10 cellular contexts compared by ENCODE assay signal in the genomic region with DNA sequence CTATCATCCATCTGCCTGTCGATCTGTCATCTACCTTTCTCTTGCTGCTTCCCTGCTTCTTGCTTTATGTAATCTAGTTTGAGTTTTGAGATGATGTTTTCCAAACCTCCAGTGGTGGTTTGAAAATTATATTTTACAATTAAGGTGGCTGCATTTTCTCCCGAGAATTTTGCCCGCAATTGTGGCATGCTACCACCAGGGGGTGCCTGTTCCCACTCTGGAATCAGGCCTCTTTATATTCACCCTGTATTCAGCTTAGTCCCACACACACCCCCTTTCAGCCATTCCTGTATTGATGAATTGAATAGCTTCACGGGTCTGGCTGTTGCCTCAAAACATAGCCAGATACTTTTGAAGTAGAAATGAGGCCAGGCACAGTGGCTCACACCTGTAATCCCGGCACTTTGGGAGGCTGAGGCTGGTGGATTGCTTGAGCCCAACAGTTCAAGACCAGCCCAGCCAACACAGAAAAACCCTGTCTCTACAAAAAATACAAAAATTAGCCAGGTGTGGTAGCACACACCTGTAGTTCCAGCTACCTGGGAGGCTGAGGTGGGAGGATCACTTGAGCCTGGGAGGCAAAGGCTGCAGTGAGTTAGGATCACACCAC. TPM values are rescaled to one million over a fixed set of nuclear protein-coding genes. Genes with fewer than 3 reads are reported as not detected.
DNase-seq lines count a peak whose midpoint lies in the region; ATAC-seq and TF ChIP-seq lines count a peak whose summit lies in the region.
"Had no signal": no experiment of that assay in that cellular context is flagged by ENCODE, and none has a peak within 500 bp of the region (broad histone marks: within the 10 kb centered on the region; RNA-seq: fewer than 3 reads in every experiment).

No MANE protein-coding gene starts in this region.

- no peaks in the 10 kb centered on the region for H3K9me3 ChIP-seq in cardiac muscle cell (ENCODE audit: low read depth)
- no peaks in the 10 kb centered on the region for H3K9me3 ChIP-seq in right cardiac atrium (ENCODE audit: control insufficient read depth, low read length)
- H3K9me3 ChIP-seq in OCI-LY7 (ENCODE audit: low read length), result no peaks in the 10 kb centered on the region
- H3K9me3 ChIP-seq in fibroblast of lung (ENCODE audit: control insufficient read depth, insufficient read depth, low read depth, low read length), result no peaks in the 10 kb centered on the region
- H3K9me3 ChIP-seq in transverse colon, result peaks cover 5 to 6% of the 10 kb centered on the region in 2 donors

- no peaks in the 10 kb centered on the region for H3K79me2 ChIP-seq in OCI-LY7 (ENCODE audit: insufficient read depth, low read depth, low read length)
- no peaks in the 10 kb centered on the region for H3K79me2 ChIP-seq in fibroblast of lung (ENCODE audit: control insufficient read depth, insufficient read depth, low read length)

- H3K4me1 ChIP-seq in cardiac muscle cell (ENCODE audit: low read depth), result no peaks in the 10 kb centered on the region
- no peaks in the 10 kb centered on the region for H3K4me1 ChIP-seq in right cardiac atrium (ENCODE audit: control insufficient read depth, insufficient read depth, low read length)
- H3K4me1 ChIP-seq in OCI-LY7 (ENCODE audit: insufficient read depth, low read length, poor library complexity, severe bottlenecking), result no peaks in the 10 kb centered on the region
- no peaks in the 10 kb centered on the region for H3K4me1 ChIP-seq in fibroblast of lung (ENCODE audit: control insufficient read depth, extremely low read depth, insufficient read depth, low read length)
- H3K4me1 ChIP-seq in transverse colon, result peaks cover 0 to 18% (median 7%) of the 10 kb centered on the region in 4 donors

- no peaks in the 10 kb centered on the region for H3K36me3 ChIP-seq in cardiac muscle cell
- H3K36me3 ChIP-seq in OCI-LY7 (ENCODE audit: insufficient read depth, low read length), result no peaks in the 10 kb centered on the region
- H3K36me3 ChIP-seq in fibroblast of lung (ENCODE audit: control insufficient read depth, insufficient read depth, low read length), result no peaks in the 10 kb centered on the region
- no peaks in the 10 kb centered on the region for H3K36me3 ChIP-seq in transverse colon

- H3K9me2 ChIP-seq in OCI-LY7 (ENCODE audit: insufficient read depth, low read length), result no peaks in the 10 kb centered on the region

- no peak overlapping the region for H3K9ac ChIP-seq in fibroblast of lung (ENCODE audit: insufficient read depth, low read length)

- peaks cover 29% of the 10 kb centered on the region for H3K27me3 ChIP-seq in cardiac muscle cell
- H3K27me3 ChIP-seq in right cardiac atrium (ENCODE audit: control insufficient read depth, insufficient read depth), result no peaks in the 10 kb centered on the region
- H3K27me3 ChIP-seq in fibroblast of lung (ENCODE audit: control insufficient read depth, insufficient read depth, low read length), result no peaks in the 10 kb centered on the region
- peaks cover 68% of the 10 kb centered on the region for H3K27me3 ChIP-seq in transverse colon

- TF ChIP-seq POLR2A in transverse colon (IDR thresholded peaks at IDR 0.05), result no peak

- in situ Hi-C loops in transverse colon (cut with MboI; ENCODE audit: low pct_ligation_motif_present in 1 of 4, low pct_unique_long_range_greater_than_20kb in 1 of 4, low sequenced_read_pairs in 3 of 4), result no loop called here

- no peak overlapping the region for H2AFZ ChIP-seq in OCI-LY7 (ENCODE audit: low read length)
- H2AFZ ChIP-seq in fibroblast of lung (ENCODE audit: low read length), result no peak overlapping the region

- intact Hi-C loops in right cardiac atrium (cut with DNase I) (no loop called here), OCI-LY7 (cut with micrococcal nuclease; ENCODE audit: unreplicated experiment) (loop anchor here (10.0 kb wide), 1 partner anchor 60 kb away; a partner anchor contains a TSS), transverse colon (cut with DNase I; ENCODE audit: low total_unique reads) (no loop called here)

- POLR2A ChIA-PET in OCI-LY7 (lab: Charles Lee), result no interaction called here

- TF ChIP-seq EP300 in transverse colon (IDR thresholded peaks at IDR 0.05; ENCODE audit: low read depth), result no peak

- H3K4me2 ChIP-seq in OCI-LY7 (ENCODE audit: low read length) (no peak overlapping the region), fibroblast of lung (ENCODE audit: extremely low read depth, insufficient read depth, low read length) (no peak overlapping the region)

- TF ChIP-seq CTCF in cardiac muscle cell (IDR thresholded peaks at IDR 0.05; ENCODE audit: low read depth, low read length), result peak; percentile 44
- TF ChIP-seq CTCF in OCI-LY7 (conservative IDR thresholded peaks at IDR 0.05; ENCODE audit: low read length), result peak; percentile 87
- peak; percentile 42 to 56 for TF ChIP-seq CTCF in fibroblast of lung (conservative IDR thresholded peaks at IDR 0.05 in 1 of 2, IDR thresholded peaks at IDR 0.05 in 1 of 2; ENCODE audit: low read depth in 1 of 2, low read length in 2 of 2)
- peak in 3 of 5 experiments; percentile 17 to 32 (median 30) for TF ChIP-seq CTCF in transverse colon (IDR thresholded peaks at IDR 0.05)

- CTCF ChIA-PET in OCI-LY7 (lab: Charles Lee; ENCODE audit: unreplicated experiment), result no interaction called here

- no peak for DNase-seq in cardiac muscle cell (ENCODE audit: low read depth in 1 of 2, low spot score in 1 of 2)
- no peak for DNase-seq in right cardiac atrium
- DNase-seq in OCI-LY7 (ENCODE audit: low spot score), result peak; percentile 14
- no peak for DNase-seq in fibroblast of lung (ENCODE audit: low read depth in 2 of 2)
- DNase-seq in transverse colon, result no peak
- no peak for DNase-seq in nucleus accumbens (lab: John Stamatoyannopoulos, UW)
- DNase-seq: activated CD4-positive, CD25-positive, alpha-beta regulatory T cell had no signal

- H4K20me1 ChIP-seq in OCI-LY7 (ENCODE audit: insufficient read depth, low read length) (no peaks in the 10 kb centered on the region), fibroblast of lung (ENCODE audit: control insufficient read depth, extremely low read depth, insufficient read depth, low read length) (no peaks in the 10 kb centered on the region)

- no peak overlapping the region for H3K4me3 ChIP-seq in cardiac muscle cell
- no peak overlapping the region for H3K4me3 ChIP-seq in right cardiac atrium (ENCODE audit: low read length)
- no peak overlapping the region for H3K4me3 ChIP-seq in OCI-LY7 (ENCODE audit: low read depth, low read length, poor library complexity, severe bottlenecking)
- no peak overlapping the region for H3K4me3 ChIP-seq in fibroblast of lung (replicated peaks in 1 of 4; ENCODE audit: control extremely low read depth in 1 of 4, insufficient read depth in 1 of 4, low read depth in 3 of 4, low read length in 4 of 4)
- H3K4me3 ChIP-seq in transverse colon, result no peak overlapping the region

- no TSS peak for BruUV-seq in OCI-LY7 (replicated peaks; lab: Mats Ljungman, UMichigan)

- 53% methylated on average over 5 of the region's 5 CpGs for WGBS in right cardiac atrium
- 29 to 73% methylated on average over 1 to 5 of the region's 5 CpGs for WGBS in transverse colon (ENCODE audit: low coverage in 1 of 2), 2 donors

- H3K27ac ChIP-seq in cardiac muscle cell, result no peak overlapping the region
- H3K27ac ChIP-seq in right cardiac atrium (ENCODE audit: low read length), result no peak overlapping the region
- H3K27ac ChIP-seq in OCI-LY7 (ENCODE audit: low read depth, low read length, poor library complexity, severe bottlenecking), result no peak overlapping the region
- no peak overlapping the region for H3K27ac ChIP-seq in fibroblast of lung (ENCODE audit: insufficient read depth, low read length)
- H3K27ac ChIP-seq in transverse colon, result no peak overlapping the region

- ATAC-seq in right cardiac atrium, result no peak
- ATAC-seq in GM19467 (IDR thresholded peaks at IDR 0.05; ENCODE audit: unreplicated experiment), result no peak
- ATAC-seq in GM21717 (IDR thresholded peaks at IDR 0.05; ENCODE audit: unreplicated experiment), result no peak

RNA-seq across cellular contexts. Expression of a gene that starts 3.2 kb away (rescaled TPM):
- total RNA-seq in cardiac muscle cell, result not detected in 2 replicates
- not detected in 2 replicates for polyA plus RNA-seq in cardiac muscle cell
- total RNA-seq in right cardiac atrium, result not detected
- not detected for polyA plus RNA-seq in right cardiac atrium
- not detected in 2 replicates for total RNA-seq in OCI-LY7 (2014; rRNA removed; shearing (Covaris generic))
- total RNA-seq in OCI-LY7 (2022), result not detected in 2 replicates
- total RNA-seq in fibroblast of lung, result 0.17 TPM in 1 of 2 replicates, not detected in the other
- polyA plus RNA-seq in fibroblast of lung, result not detected in 2 replicates
- 0.13 TPM in 1 of 2 replicates, not detected in the other for polyA plus RNA-seq in fibroblast of lung (2012)
- not detected in 2 replicates for polyA minus RNA-seq in fibroblast of lung (ENCODE audit: low replicate concordance)
- total RNA-seq in transverse colon, result 10 to 100 TPM in 1 of 4 donors, 1 to 10 TPM in 1, not detected in 2; 2.5 to 11.2 TPM

RNA-seq across cellular contexts. Expression of a gene that starts 24.7 kb away (rescaled TPM):
- not detected in 2 replicates for total RNA-seq in cardiac muscle cell
- polyA plus RNA-seq in cardiac muscle cell, result not detected in 2 replicates
- total RNA-seq in right cardiac atrium, result under 1 TPM in 3 of 4 donors, not detected in 1; 0.35 to 0.64 (median 0.51) TPM
- not detected for polyA plus RNA-seq in right cardiac atrium
- 1.2 and 4.0 TPM in 2 replicates for total RNA-seq in OCI-LY7 (2014; rRNA removed; shearing (Covaris generic))
- total RNA-seq in OCI-LY7 (2022), result 2.5 and 2.6 TPM in 2 replicates
- total RNA-seq in fibroblast of lung, result not detected in 2 replicates
- polyA plus RNA-seq in fibroblast of lung, result 0.14 TPM in 1 of 2 replicates, not detected in the other
- polyA plus RNA-seq in fibroblast of lung (2012), result 0.17 TPM in 1 of 2 replicates, not detected in the other
- polyA minus RNA-seq in fibroblast of lung (ENCODE audit: low replicate concordance), result 0.56 TPM in 1 of 2 replicates, not detected in the other
- 10 to 100 TPM in 2 of 4 donors, 1 to 10 TPM in 1, not detected in 1; 5.2 to 28.3 (median 15.9) TPM for total RNA-seq in transverse colon

RNA-seq across cellular contexts. Expression of a gene that starts 28.2 kb away (rescaled TPM):
- total RNA-seq in cardiac muscle cell (134 and 148 TPM in 2 replicates), right cardiac atrium (10 to 100 TPM; 26.6 to 37.2 (median 29.1) TPM), OCI-LY7 (2022) (22.3 and 23.9 TPM in 2 replicates), fibroblast of lung (55.2 and 56.8 TPM in 2 replicates), transverse colon (10 to 100 TPM; 35.0 to 74.4 (median 50.9) TPM)
- polyA plus RNA-seq in cardiac muscle cell (59.2 and 66.1 TPM in 2 replicates), right cardiac atrium (44.3 TPM), fibroblast of lung (18.1 and 21.2 TPM in 2 replicates)
- total RNA-seq in OCI-LY7 (2014; rRNA removed; shearing (Covaris generic)), result 38.7 and 44.9 TPM in 2 replicates
- polyA plus RNA-seq in fibroblast of lung (2012), result 42.6 and 42.8 TPM in 2 replicates
- 2.7 and 4.8 TPM in 2 replicates for polyA minus RNA-seq in fibroblast of lung (ENCODE audit: low replicate concordance)

RNA-seq across cellular contexts. Expression of a gene that starts 37.8 kb away (rescaled TPM):
- total RNA-seq in cardiac muscle cell (not detected in 2 replicates), right cardiac atrium (not detected), OCI-LY7 (2022) (69.6 and 75.1 TPM in 2 replicates), fibroblast of lung (0.17 and 0.77 TPM in 2 replicates), transverse colon (1 to 10 TPM in 2 of 4 donors, not detected in 2; 1.6 to 1.9 TPM)
- polyA plus RNA-seq in cardiac muscle cell (not detected in 2 replicates), right cardiac atrium (not detected), fibroblast of lung (0.15 and 0.22 TPM in 2 replicates)
- total RNA-seq in OCI-LY7 (2014; rRNA removed; shearing (Covaris generic)), result 44.5 and 68.7 TPM in 2 replicates
- 0.19 TPM in 1 of 2 replicates, not detected in the other for polyA plus RNA-seq in fibroblast of lung (2012)
- polyA minus RNA-seq in fibroblast of lung (ENCODE audit: low replicate concordance), result not detected in 2 replicates

RNA-seq across cellular contexts. Expression of a gene that starts 56.5 kb away (rescaled TPM):
- total RNA-seq in cardiac muscle cell, result not detected in 2 replicates
- polyA plus RNA-seq in cardiac muscle cell, result not detected in 2 replicates
- total RNA-seq in right cardiac atrium, result not detected
- not detected for polyA plus RNA-seq in right cardiac atrium
- not detected in 2 replicates for total RNA-seq in OCI-LY7 (2014; rRNA removed; shearing (Covaris generic))
- not detected in 2 replicates for total RNA-seq in OCI-LY7 (2022)
- not detected in 2 replicates for total RNA-seq in fibroblast of lung
- polyA plus RNA-seq in fibroblast of lung, result not detected in 2 replicates
- polyA plus RNA-seq in fibroblast of lung (2012), result not detected in 2 replicates
- polyA minus RNA-seq in fibroblast of lung (ENCODE audit: low replicate concordance), result not detected in 2 replicates
- not detected for total RNA-seq in transverse colon
- polyA plus RNA-seq: thymus had no signal

Comparison
In these comparisons a context has a peak if more than half of its experiments do, and no peak if none do; other contexts are left out.
1. CTCF ChIP-seq: peak in every context shown above with its lines; median percentile 87 in OCI-LY7; 49 in fibroblast of lung; 44 in cardiac muscle cell; 30 in transverse colon.